Comparison of ENCODE assay signal across 8 cellular contexts in genomic region chr5:93584531-93585053, GRCh38. TPM values are rescaled to one million over a fixed set of nuclear protein-coding genes. Genes with fewer than 3 reads are reported as not detected.
A peak's percentile ranks its signal among the peaks of the same experiment; 100 is the strongest.
DNase-seq lines count a peak whose midpoint lies in the region; ATAC-seq and TF ChIP-seq lines count a peak whose summit lies in the region.

No MANE protein-coding gene starts in this region.

- no peak overlapping the region for H2AFZ ChIP-seq in mesenchymal stem cell (ENCODE audit: low read depth, low read length)

- peak overlapping the region; percentile 92 to 99 for H3K4ac ChIP-seq in mesenchymal stem cell (ENCODE audit: low read depth in 1 of 2, low read length in 2 of 2)

- peak overlapping the region; percentile 97 to 98 for H3K18ac ChIP-seq in mesenchymal stem cell (ENCODE audit: low read depth in 1 of 2, low read length in 2 of 2)

- no peaks in the 10 kb centered on the region; the same call in 1 of the 2 replicates for H3K27me3 ChIP-seq in GM06990 (replicated peaks; ENCODE audit: control insufficient read depth, insufficient read depth, low read length)
- H3K27me3 ChIP-seq in adrenal gland = no peaks in the 10 kb centered on the region
- peaks cover 0 to 25% of the 10 kb centered on the region in 2 experiments for H3K27me3 ChIP-seq in mesenchymal stem cell (ENCODE audit: control insufficient read depth in 1 of 2, insufficient read depth in 1 of 2, low read length in 2 of 2)

- peak overlapping the region; percentile 90 for H4K91ac ChIP-seq in mesenchymal stem cell (ENCODE audit: low read length)

- TF ChIP-seq POLR2A in adrenal gland (IDR thresholded peaks at IDR 0.05) = no peak

- no peak overlapping the region for H2AK5ac ChIP-seq in mesenchymal stem cell (ENCODE audit: low read length, severe bottlenecking)

- H3K9ac ChIP-seq in mesenchymal stem cell (ENCODE audit: low read length) = no peak overlapping the region

- no peaks in the 10 kb centered on the region for H3K79me1 ChIP-seq in mesenchymal stem cell (replicated peaks; ENCODE audit: low read length, poor library complexity, severe bottlenecking)

- intact Hi-C loops in adrenal gland (cut with DNase I) = loop anchor here in 1 of 2 donors (10.0 kb wide), 1 partner anchor 210 kb away; no protein-coding TSS in a partner anchor

- peaks cover 0 to 16% of the 10 kb centered on the region in 2 donors for H3K4me1 ChIP-seq in adrenal gland (replicated peaks in 1 of 2)
- peaks cover 24% of the 10 kb centered on the region for H3K4me1 ChIP-seq in mesenchymal stem cell (ENCODE audit: control insufficient read depth, insufficient read depth, low read depth, low read length)

- DNase-seq in 8988T (peak; percentile 57), GM06990 (ENCODE audit: extremely low read depth, insufficient read length) (no peak), adrenal gland (peak in 1 of 7 donors; percentile 18), mesenchymal stem cell (no peak), HuH-7 (ENCODE audit: low spot score) (no peak), GDM1 (lab: John Stamatoyannopoulos, UW) (no peak)

- H3K9me3 ChIP-seq in adrenal gland (replicated peaks in 1 of 3) (no peaks in the 10 kb centered on the region), mesenchymal stem cell (ENCODE audit: control insufficient read depth, low read length) (no peaks in the 10 kb centered on the region)

- peak overlapping the region; percentile 98 for H3K4me2 ChIP-seq in mesenchymal stem cell (ENCODE audit: low read length, poor library complexity, severe bottlenecking)

- H3K36me3 ChIP-seq in GM06990 (ENCODE audit: control insufficient read depth, insufficient read depth, low read length) (no peaks in the 10 kb centered on the region), adrenal gland (replicated peaks in 1 of 2) (no peaks in the 10 kb centered on the region), mesenchymal stem cell (ENCODE audit: control insufficient read depth in 1 of 2, insufficient read depth in 2 of 2, low read depth in 1 of 2, low read length in 2 of 2) (peaks cover 2 to 4% of the 10 kb centered on the region in 2 experiments)

- ATAC-seq in HG03521 (IDR thresholded peaks at IDR 0.05; ENCODE audit: unreplicated experiment) = no peak
- ATAC-seq in GM18873 (IDR thresholded peaks at IDR 0.05; ENCODE audit: low FRiP score, unreplicated experiment) = no peak

- H3K27ac ChIP-seq in adrenal gland (peak overlapping the region in 4 of 5 donors; percentile 66 to 93 (median 78)), mesenchymal stem cell (ENCODE audit: low read length, poor library complexity, severe bottlenecking) (no peak overlapping the region)

- H2BK15ac ChIP-seq in mesenchymal stem cell (ENCODE audit: low read depth, poor library complexity, severe bottlenecking) = peak overlapping the region; percentile 97

- no peak overlapping the region for H2BK5ac ChIP-seq in mesenchymal stem cell (ENCODE audit: low read depth, low read length, poor library complexity, severe bottlenecking)

- TF ChIP-seq CTCF in GM06990 (IDR thresholded peaks at IDR 0.05; ENCODE audit: insufficient read depth, low read length, poor library complexity, severe bottlenecking) = no peak
- TF ChIP-seq CTCF in adrenal gland (IDR thresholded peaks at IDR 0.05) = no peak

- H3K23ac ChIP-seq in mesenchymal stem cell (ENCODE audit: low read length in 2 of 2) = peak overlapping the region in 1 of 2 experiments; percentile 100

- 0 to 2% (median 1%) methylated on average over 19 to 44 of the region's 54 CpGs for WGBS in adrenal gland, 4 donors
- WGBS in mesenchymal stem cell = 2% methylated on average over 8 of the region's 54 CpGs

- H4K8ac ChIP-seq in mesenchymal stem cell (ENCODE audit: low read length) = peak overlapping the region; percentile 73

- H2BK120ac ChIP-seq in mesenchymal stem cell (ENCODE audit: low read depth, low read length) = peak overlapping the region; percentile 99

- H3K4me3 ChIP-seq in GM06990 (replicated peaks; ENCODE audit: low read depth, low read length) (peak overlapping the region; percentile 51), adrenal gland (peak overlapping the region in 2 of 4 donors; percentile 55 to 81), mesenchymal stem cell (ENCODE audit: insufficient read depth in 1 of 2, low read depth in 1 of 2, low read length in 2 of 2) (peak overlapping the region; percentile 72 to 95)

- H2BK12ac ChIP-seq in mesenchymal stem cell (ENCODE audit: low read length in 2 of 2) = peak overlapping the region; percentile 5 to 68

- peak overlapping the region; percentile 81 to 92 for H3K14ac ChIP-seq in mesenchymal stem cell (ENCODE audit: low read length in 2 of 2)

RNA-seq across cellular contexts. Expression of gene NR2F1, which starts 1.6 kb away (rescaled TPM):
- total RNA-seq in adrenal gland = 100 to 1,000 TPM in 3 of 8 donors, 10 to 100 TPM in 5; 50.1 to 195 (median 89.3) TPM
- 10 to 100 TPM; 22.4 to 64.4 (median 42.2) TPM for polyA plus RNA-seq in adrenal gland
- 206 TPM for polyA plus RNA-seq in mesenchymal stem cell (2013, experiment 1 of 2)
- 191 TPM for polyA plus RNA-seq in mesenchymal stem cell (2013, experiment 2 of 2)

RNA-seq across cellular contexts. Expression of gene NR2F1-AS1, which starts 3.6 kb away (rescaled TPM):
- 10 to 100 TPM; 13.2 to 42.0 (median 25.7) TPM for total RNA-seq in adrenal gland
- 100 to 1,000 TPM in 1 of 3 donors, 10 to 100 TPM in 2; 20.8 to 107 (median 62.1) TPM for polyA plus RNA-seq in adrenal gland
- polyA plus RNA-seq in mesenchymal stem cell (2013, experiment 1 of 2) = 49.8 TPM
- polyA plus RNA-seq in mesenchymal stem cell (2013, experiment 2 of 2) = 50.1 TPM
